In genomic region chr10:75547391-75548298, GRCh38 we compare ENCODE assay signal across 13 cellular contexts.
DNase-seq lines count a peak whose midpoint lies in the region; ATAC-seq, FAIRE-seq and TF ChIP-seq lines count a peak whose summit lies in the region.
"Had no signal": no experiment of that assay in that cellular context is flagged by ENCODE, and none has a peak within 500 bp of the region (broad histone marks: within the 10 kb centered on the region; RNA-seq: fewer than 3 reads in every experiment).

No MANE protein-coding gene starts in this region.

- H3K27me3 ChIP-seq in trophoblast cell (ENCODE audit: insufficient read depth, low read length) = no peaks in the 10 kb centered on the region
- H3K27me3 ChIP-seq in GM23338 (ENCODE audit: insufficient read depth) = no peaks in the 10 kb centered on the region
- H3K27me3 ChIP-seq: esophagus muscularis mucosa had no signal

- H3K14ac ChIP-seq in trophoblast cell (ENCODE audit: low read length) = no peak overlapping the region

- no peak overlapping the region for H2BK12ac ChIP-seq in trophoblast cell (ENCODE audit: low read length)

- no peak overlapping the region for H2BK5ac ChIP-seq in trophoblast cell (ENCODE audit: low read depth, low read length, poor library complexity)

- TF ChIP-seq CTCF in GM23338 (conservative IDR thresholded peaks at IDR 0.05; ENCODE audit: low read depth in 2 of 2) = no peak

- H3K79me1 ChIP-seq in trophoblast cell (ENCODE audit: low read length) = no peaks in the 10 kb centered on the region

- peak; percentile 61 for FAIRE-seq in GM18507 (lab: Jason Lieb, UNC)

- H3K4me1 Mint-ChIP-seq in GM23338 = peaks cover 12% of the 10 kb centered on the region; the same call in 2 of the 3 replicates
- H3K4me1 Mint-ChIP-seq: naive B cell had no signal

- H2AK5ac ChIP-seq in trophoblast cell (ENCODE audit: low read length) = no peak overlapping the region

- no peak overlapping the region for H3K18ac ChIP-seq in trophoblast cell (ENCODE audit: low read length)

- DNase-seq in GM18507 (ENCODE audit: extremely low spot score, insufficient read length, low read depth) = no peak
- peak; percentile 97 for DNase-seq in MV-4-11 (lab: John Stamatoyannopoulos, UW)
- DNase-seq in dermis blood vessel endothelial cell = peak; percentile 4
- no peak for DNase-seq in trophoblast cell
- no peak for DNase-seq in GM23338 (ENCODE audit: low spot score)
- DNase-seq in iPS-NIHi11 (ENCODE audit: low spot score) = no peak
- DNase-seq in C1 segment of cervical spinal cord (lab: John Stamatoyannopoulos, UW) = no peak
- DNase-seq: activated naive CD4-positive, alpha-beta T cell treated with Interleukin-2 at 50 U/mL for 16 hours; GOT3; naive B cell; WERI-Rb-1 had no signal

- no peak overlapping the region for H4K91ac ChIP-seq in trophoblast cell (ENCODE audit: low read depth, low read length)

- H4K8ac ChIP-seq in trophoblast cell (ENCODE audit: low read depth, low read length) = no peak overlapping the region

- H3K27ac Mint-ChIP-seq in GM23338 = no peak overlapping the region
- H3K27ac Mint-ChIP-seq: naive B cell had no signal

- no peak overlapping the region for H2AFZ ChIP-seq in trophoblast cell (ENCODE audit: insufficient read depth, low read length, poor library complexity)
- H2AFZ ChIP-seq in GM23338 = no peak overlapping the region

- 100% methylated on average over 1 of the region's 7 CpGs for WGBS in trophoblast cell (ENCODE audit: extremely low coverage, insufficient coverage, insufficient read length)

- no peak overlapping the region for H4K12ac ChIP-seq in trophoblast cell (ENCODE audit: low read depth, low read length)

- peaks cover 7% of the 10 kb centered on the region; the same call in 2 of the 3 replicates for H3K36me3 Mint-ChIP-seq in GM23338 (ENCODE audit: low read depth)
- H3K36me3 Mint-ChIP-seq: naive B cell had no signal

- H3K79me2 ChIP-seq in trophoblast cell (ENCODE audit: control insufficient read depth, insufficient read depth, low read length, poor library complexity) (no peaks in the 10 kb centered on the region), GM23338 (replicated peaks; ENCODE audit: insufficient read depth) (no peaks in the 10 kb centered on the region)

- no peaks in the 10 kb centered on the region; the same call in 1 of the 2 replicates for H3K9me2 ChIP-seq in GM23338 (ENCODE audit: insufficient read depth)

- H3K4me1 ChIP-seq in trophoblast cell (ENCODE audit: control insufficient read depth in 1 of 2, insufficient read depth in 2 of 2, low read length in 2 of 2) (peaks cover 6 to 8% of the 10 kb centered on the region in 2 experiments), GM23338 (ENCODE audit: insufficient read depth) (peaks cover 2% of the 10 kb centered on the region)

- H3K4ac ChIP-seq in trophoblast cell (ENCODE audit: low read depth, low read length) = no peak overlapping the region

- H3K27me3 Mint-ChIP-seq in GM23338 (ENCODE audit: insufficient read depth, low read depth, poor library complexity) = no peaks in the 10 kb centered on the region

- H3K9me3 Mint-ChIP-seq in GM23338 = peaks cover 14% of the 10 kb centered on the region

- H3K23ac ChIP-seq in trophoblast cell (ENCODE audit: low read length) = no peak overlapping the region

- no peaks in the 10 kb centered on the region for H3F3A ChIP-seq in GM23338 (replicated peaks; ENCODE audit: low read depth)

- H3K9me3 ChIP-seq in trophoblast cell (ENCODE audit: insufficient read depth, low read depth, low read length) = peaks cover 1% of the 10 kb centered on the region

- no peak for ATAC-seq in GM23338
- ATAC-seq in activated CD4-positive, CD25-positive, alpha-beta regulatory T cell treated with anti-CD3 and anti-CD28 coated beads, Interleukin-2, amount 50 U/mL, for 24 hours = no peak

- H3K9ac ChIP-seq in trophoblast cell (ENCODE audit: low read length) = no peak overlapping the region

- H3K4me3 ChIP-seq in trophoblast cell (ENCODE audit: low read depth, low read length) (no peak overlapping the region), GM23338 (no peak overlapping the region)
- H3K4me3 ChIP-seq: esophagus muscularis mucosa had no signal

- no peak overlapping the region for H2BK120ac ChIP-seq in trophoblast cell (ENCODE audit: insufficient read depth, low read length, poor library complexity)

- no peak overlapping the region for H3K4me3 Mint-ChIP-seq in GM23338
- H3K4me3 Mint-ChIP-seq: naive B cell had no signal

- H3K27ac ChIP-seq in trophoblast cell (ENCODE audit: low read depth, low read length) (peak overlapping the region; percentile 34), GM23338 (ENCODE audit: low read depth) (no peak overlapping the region)
- H3K27ac ChIP-seq: esophagus muscularis mucosa, WERI-Rb-1 had no signal

- H4K20me1 ChIP-seq in GM23338 (replicated peaks; ENCODE audit: insufficient read depth) = no peaks in the 10 kb centered on the region

- H3K36me3 ChIP-seq in trophoblast cell (ENCODE audit: control insufficient read depth in 1 of 2, insufficient read depth in 2 of 2, low read length in 2 of 2) (no peaks in the 10 kb centered on the region), GM23338 (ENCODE audit: insufficient read depth) (no peaks in the 10 kb centered on the region)
- H3K36me3 ChIP-seq: esophagus muscularis mucosa, WERI-Rb-1 had no signal

- H3K4me2 ChIP-seq in trophoblast cell (ENCODE audit: low read length) = no peak overlapping the region
- no peak overlapping the region for H3K4me2 ChIP-seq in GM23338

TF ChIP-seq in GM23338, 12 proteins besides CTCF, POLR2A, EP300 and RAD21 (continues in another document):
- no peak for TF ChIP-seq ZNF331 (CRISPR knock-in tag; IDR thresholded peaks at IDR 0.05; ENCODE audit: low read depth)
- no peak for TF ChIP-seq NANOG (IDR thresholded peaks at IDR 0.05; ENCODE audit: borderline replicate concordance)
- no peak for TF ChIP-seq REST (IDR thresholded peaks at IDR 0.05; ENCODE audit: unreplicated experiment)
- TF ChIP-seq POLR2AphosphoS5 (IDR thresholded peaks at IDR 0.05; ENCODE audit: low read depth) = no peak
- TF ChIP-seq JUNB (IDR thresholded peaks at IDR 0.05; ENCODE audit: unreplicated experiment) = no peak
- TF ChIP-seq EZH2phosphoT487 (IDR thresholded peaks at IDR 0.05; ENCODE audit: unreplicated experiment) = no peak
- TF ChIP-seq STAT1 (IDR thresholded peaks at IDR 0.05; ENCODE audit: unreplicated experiment) = no peak
- TF ChIP-seq CREB1 (CRISPR knock-in tag; IDR thresholded peaks at IDR 0.05; ENCODE audit: low read depth) = no peak

Comparison
In these comparisons a context has a peak if more than half of its experiments do, and no peak if none do; other contexts are left out.
1. DNase-seq: peak in MV-4-11 (single experiment) and dermis blood vessel endothelial cell (single experiment); none in GM18507 (single experiment), trophoblast cell (0 of 2), GM23338 (single experiment), iPS-NIHi11 (single experiment) and C1 segment of cervical spinal cord (0 of 14).